ENCODE assay signal across 1 cellular context in genomic region chr20:20318318-20319161, GRCh38.
TF ChIP-seq lines count a peak whose summit lies in the region.

No MANE protein-coding gene starts in this region.

TF ChIP-seq in SK-N-SH treated with all-trans-retinoic acid at 6 μM for 48 hours, 23 proteins besides CTCF, POLR2A, EP300 and RAD21 (continued from another document):
- TF ChIP-seq, protein P1, sequence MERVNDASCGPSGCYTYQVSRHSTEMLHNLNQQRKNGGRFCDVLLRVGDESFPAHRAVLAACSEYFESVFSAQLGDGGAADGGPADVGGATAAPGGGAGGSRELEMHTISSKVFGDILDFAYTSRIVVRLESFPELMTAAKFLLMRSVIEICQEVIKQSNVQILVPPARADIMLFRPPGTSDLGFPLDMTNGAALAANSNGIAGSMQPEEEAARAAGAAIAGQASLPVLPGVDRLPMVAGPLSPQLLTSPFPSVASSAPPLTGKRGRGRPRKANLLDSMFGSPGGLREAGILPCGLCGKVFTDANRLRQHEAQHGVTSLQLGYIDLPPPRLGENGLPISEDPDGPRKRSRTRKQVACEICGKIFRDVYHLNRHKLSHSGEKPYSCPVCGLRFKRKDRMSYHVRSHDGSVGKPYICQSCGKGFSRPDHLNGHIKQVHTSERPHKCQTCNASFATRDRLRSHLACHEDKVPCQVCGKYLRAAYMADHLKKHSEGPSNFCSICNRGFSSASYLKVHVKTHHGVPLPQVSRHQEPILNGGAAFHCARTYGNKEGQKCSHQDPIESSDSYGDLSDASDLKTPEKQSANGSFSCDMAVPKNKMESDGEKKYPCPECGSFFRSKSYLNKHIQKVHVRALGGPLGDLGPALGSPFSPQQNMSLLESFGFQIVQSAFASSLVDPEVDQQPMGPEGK (CRISPR knock-in tag; IDR thresholded peaks at IDR 0.05; ENCODE audit: borderline replicate concordance) = no peak
